In genomic region chr14:35949933-35950332, GRCh38 we compare ENCODE assay signal across 18 cellular contexts.
A peak's percentile ranks its signal among the peaks of the same experiment; 100 is the strongest.
DNase-seq lines count a peak whose midpoint lies in the region; ATAC-seq and TF ChIP-seq lines count a peak whose summit lies in the region.
"Had no signal": no experiment of that assay in that cellular context is flagged by ENCODE, and none has a peak within 500 bp of the region (broad histone marks: within the 10 kb centered on the region; RNA-seq: fewer than 3 reads in every experiment).

No MANE protein-coding gene starts in this region.

- ATAC-seq in body of pancreas (peak; percentile 69), HG03442 (IDR thresholded peaks at IDR 0.05; ENCODE audit: unreplicated experiment) (no peak), HG03571 (IDR thresholded peaks at IDR 0.05; ENCODE audit: unreplicated experiment) (no peak)
- ATAC-seq: stimulated activated naive CD8-positive, alpha-beta T cell treated with anti-CD3 and anti-CD28 coated beads, Interleukin-15, Interleukin-2, amounts not matched to agents 100 U/mL and 50 U/mL, for 24 hours had no signal

- no peak overlapping the region for H3K9ac ChIP-seq in neural progenitor cell

- BruUV-seq in OCI-LY7 (replicated peaks; lab: Mats Ljungman, UMichigan), result no TSS peak

- no peaks in the 10 kb centered on the region for H3K9me3 Mint-ChIP-seq in neural progenitor cell
- H3K9me3 Mint-ChIP-seq: activated naive CD4-positive, alpha-beta T cell treated with anti-CD3 and anti-CD28 coated beads, Interleukin-2, amount 10 ng/mL, durations not matched to agents 7 days and 5 days had no signal

- H3K4me1 ChIP-seq in HEK293 (ENCODE audit: control insufficient read depth, insufficient read depth, low read length) (peaks cover 6% of the 10 kb centered on the region; the same call in 1 of the 2 replicates), body of pancreas (peaks cover 8% of the 10 kb centered on the region), neural progenitor cell (peaks cover 46% of the 10 kb centered on the region), OCI-LY7 (ENCODE audit: insufficient read depth, low read length, poor library complexity, severe bottlenecking) (no peaks in the 10 kb centered on the region)
- H3K4me1 ChIP-seq: Peyer's patch had no signal

- no peak overlapping the region for H3K4me3 Mint-ChIP-seq in neural progenitor cell
- H3K4me3 Mint-ChIP-seq: activated naive CD4-positive, alpha-beta T cell treated with anti-CD3 and anti-CD28 coated beads, Interleukin-2, amount 10 ng/mL, durations not matched to agents 7 days and 5 days; naive B cell had no signal

- no peaks in the 10 kb centered on the region for H3K9me2 ChIP-seq in OCI-LY7 (ENCODE audit: insufficient read depth, low read length)

- TF ChIP-seq CTCF in HEK293 (tag by site-specific recombination; IDR thresholded peaks at IDR 0.05) (no peak), body of pancreas (IDR thresholded peaks at IDR 0.05) (no peak), neural progenitor cell (IDR thresholded peaks at IDR 0.05) (no peak), OCI-LY7 (conservative IDR thresholded peaks at IDR 0.05; ENCODE audit: low read length) (no peak)

- H3K79me2 ChIP-seq in neural progenitor cell (ENCODE audit: low read depth) (no peaks in the 10 kb centered on the region), OCI-LY7 (ENCODE audit: insufficient read depth, low read depth, low read length) (no peaks in the 10 kb centered on the region)

- H3K27ac Mint-ChIP-seq in neural progenitor cell, result peak overlapping the region; percentile 64
- H3K27ac Mint-ChIP-seq: activated naive CD4-positive, alpha-beta T cell treated with anti-CD3 and anti-CD28 coated beads, Interleukin-2, amount 10 ng/mL, durations not matched to agents 7 days and 5 days; naive B cell had no signal

- H3K27ac ChIP-seq in HEK293 (ENCODE audit: extremely low read depth, low read depth, low read length), result no peak overlapping the region
- H3K27ac ChIP-seq in body of pancreas, result no peak overlapping the region
- peak overlapping the region; percentile 33 for H3K27ac ChIP-seq in neural progenitor cell
- no peak overlapping the region for H3K27ac ChIP-seq in OCI-LY7 (ENCODE audit: low read depth, low read length, poor library complexity, severe bottlenecking)
- H3K27ac ChIP-seq: epithelial cell of prostate, Peyer's patch had no signal

- H3K27me3 Mint-ChIP-seq in neural progenitor cell (ENCODE audit: insufficient read depth, low read depth), result peaks cover 18% of the 10 kb centered on the region
- H3K27me3 Mint-ChIP-seq: activated naive CD4-positive, alpha-beta T cell treated with anti-CD3 and anti-CD28 coated beads, Interleukin-2, amount 10 ng/mL, durations not matched to agents 7 days and 5 days had no signal

- H3K27me3 ChIP-seq in body of pancreas (no peaks in the 10 kb centered on the region), neural progenitor cell (no peaks in the 10 kb centered on the region)
- H3K27me3 ChIP-seq: Peyer's patch had no signal

- CTCF ChIA-PET in HEK293 (lab: Yijun Ruan, JAX) (interaction anchor here (0.6 to 0.8 kb wide), 2 partner anchors 22 to 67 kb away, joined by 3 to 4 read pairs; no protein-coding TSS in a partner anchor), OCI-LY7 (lab: Charles Lee; ENCODE audit: unreplicated experiment) (no interaction called here)

- DNase-seq in NCI-H2081 treated with DMSO at 0.1 percent for 48 hours (lab: John Stamatoyannopoulos, UW) (peak; percentile 32), body of pancreas (peak in 3 of 4 donors; percentile 22 to 44 (median 24)), neural progenitor cell (ENCODE audit: low spot score) (peak; percentile 62), OCI-LY7 (ENCODE audit: low spot score) (no peak), islet precursor cell (no peak)
- DNase-seq: activated CD4-positive, CD25-positive, alpha-beta regulatory T cell; activated naive CD4-positive, alpha-beta T cell treated with anti-CD3 and anti-CD28 coated beads, Interleukin-2, amount 10 ng/mL, durations not matched to agents 7 days and 5 days; C1 segment of cervical spinal cord; central memory CD4-positive, alpha-beta T cell; head of caudate nucleus; naive B cell; NCI-H2171; Peyer's patch; stimulated activated naive CD8-positive, alpha-beta T cell treated with anti-CD3 and anti-CD28 coated beads, Interleukin-15, Interleukin-2, amounts not matched to agents 100 U/mL and 50 U/mL, for 24 hours had no signal

- WGBS in body of pancreas, 2 donors, result 7 to 18% methylated on average over 1 of the region's 1 CpG

- H3K4me3 ChIP-seq in HEK293 (ENCODE audit: low read depth, low read length) (no peak overlapping the region), body of pancreas (no peak overlapping the region), neural progenitor cell (no peak overlapping the region), OCI-LY7 (ENCODE audit: low read depth, low read length, poor library complexity, severe bottlenecking) (no peak overlapping the region)
- H3K4me3 ChIP-seq: Peyer's patch had no signal

- H3F3A ChIP-seq in neural progenitor cell (ENCODE audit: low read depth), result peaks cover 22% of the 10 kb centered on the region

- no peaks in the 10 kb centered on the region for H3K36me3 ChIP-seq in HEK293 (ENCODE audit: control insufficient read depth in 2 of 2, insufficient read depth in 1 of 2, low read length in 2 of 2)
- no peaks in the 10 kb centered on the region for H3K36me3 ChIP-seq in body of pancreas (replicated peaks in 1 of 2; ENCODE audit: insufficient read depth in 1 of 2, low read depth in 2 of 2)
- H3K36me3 ChIP-seq in neural progenitor cell, result no peaks in the 10 kb centered on the region
- H3K36me3 ChIP-seq in OCI-LY7 (ENCODE audit: insufficient read depth, low read length), result no peaks in the 10 kb centered on the region
- H3K36me3 ChIP-seq: Peyer's patch had no signal

- H3K9me3 ChIP-seq in HEK293 (ENCODE audit: control insufficient read depth, insufficient read depth, low read depth, low read length) (no peaks in the 10 kb centered on the region), body of pancreas (no peaks in the 10 kb centered on the region), neural progenitor cell (ENCODE audit: low read depth) (no peaks in the 10 kb centered on the region), OCI-LY7 (ENCODE audit: low read length) (no peaks in the 10 kb centered on the region)
- H3K9me3 ChIP-seq: Peyer's patch had no signal

- no peak for TF ChIP-seq POLR2A in body of pancreas (IDR thresholded peaks at IDR 0.05)

- no peaks in the 10 kb centered on the region for H4K20me1 ChIP-seq in neural progenitor cell (ENCODE audit: low read depth)
- H4K20me1 ChIP-seq in OCI-LY7 (ENCODE audit: insufficient read depth, low read length), result no peaks in the 10 kb centered on the region

- POLR2A ChIA-PET in HEK293 (lab: Yijun Ruan, JAX) (no interaction called here), OCI-LY7 (lab: Charles Lee) (interaction anchor here (0.7 to 1.2 kb wide), 2 partner anchors 16 to 197 kb away, joined by 3 to 4 read pairs; no protein-coding TSS in a partner anchor)

- peaks cover 24% of the 10 kb centered on the region for H3K4me1 Mint-ChIP-seq in neural progenitor cell

- H3K36me3 Mint-ChIP-seq in neural progenitor cell, result no peaks in the 10 kb centered on the region
- H3K36me3 Mint-ChIP-seq: activated naive CD4-positive, alpha-beta T cell treated with anti-CD3 and anti-CD28 coated beads, Interleukin-2, amount 10 ng/mL, durations not matched to agents 7 days and 5 days had no signal

- H3K4me2 ChIP-seq in neural progenitor cell, result peak overlapping the region; percentile 37
- H3K4me2 ChIP-seq in OCI-LY7 (ENCODE audit: low read length), result no peak overlapping the region

- intact Hi-C loops in body of pancreas (cut with DNase I), result no loop called here
- intact Hi-C loops in OCI-LY7 (cut with micrococcal nuclease; ENCODE audit: unreplicated experiment), result no loop called here

- H2AFZ ChIP-seq in neural progenitor cell (replicated peaks) (no peak overlapping the region), OCI-LY7 (ENCODE audit: low read length) (no peak overlapping the region)

TF ChIP-seq in HEK293, 187 proteins besides CTCF, POLR2A, EP300 and RAD21:
- no peak for TF ChIP-seq ZNF596 (tag by site-specific recombination; IDR thresholded peaks at IDR 0.05)
- TF ChIP-seq SP7 (tag by site-specific recombination; IDR thresholded peaks at IDR 0.05), result no peak
- no peak for TF ChIP-seq SP2 (tag by site-specific recombination; IDR thresholded peaks at IDR 0.05)
- TF ChIP-seq ZNF629 (tag by site-specific recombination; IDR thresholded peaks at IDR 0.05), result no peak
- no peak for TF ChIP-seq KLF16 (tag by site-specific recombination; IDR thresholded peaks at IDR 0.05)
- TF ChIP-seq ZBTB8A (tag by site-specific recombination; IDR thresholded peaks at IDR 0.05), result no peak
- TF ChIP-seq PRDM6 (tag by site-specific recombination; IDR thresholded peaks at IDR 0.05), result peak; percentile 92
- TF ChIP-seq ZNF174 (tag by site-specific recombination; IDR thresholded peaks at IDR 0.05), result no peak
- no peak for TF ChIP-seq ZSCAN30 (tag by site-specific recombination; IDR thresholded peaks at IDR 0.05)
- peak; percentile 48 for TF ChIP-seq OSR2 (tag by site-specific recombination; IDR thresholded peaks at IDR 0.05)

Comparison
In these comparisons a context has a peak if more than half of its experiments do, and no peak if none do; other contexts are left out.
1. DNase-seq: peak in NCI-H2081 treated with DMSO at 0.1 percent for 48 hours (single experiment), body of pancreas (3 of 4) and neural progenitor cell (single experiment); none in OCI-LY7 (single experiment) and islet precursor cell (single experiment).